ENCODE assay signal across 9 cellular contexts in the genomic region with DNA sequence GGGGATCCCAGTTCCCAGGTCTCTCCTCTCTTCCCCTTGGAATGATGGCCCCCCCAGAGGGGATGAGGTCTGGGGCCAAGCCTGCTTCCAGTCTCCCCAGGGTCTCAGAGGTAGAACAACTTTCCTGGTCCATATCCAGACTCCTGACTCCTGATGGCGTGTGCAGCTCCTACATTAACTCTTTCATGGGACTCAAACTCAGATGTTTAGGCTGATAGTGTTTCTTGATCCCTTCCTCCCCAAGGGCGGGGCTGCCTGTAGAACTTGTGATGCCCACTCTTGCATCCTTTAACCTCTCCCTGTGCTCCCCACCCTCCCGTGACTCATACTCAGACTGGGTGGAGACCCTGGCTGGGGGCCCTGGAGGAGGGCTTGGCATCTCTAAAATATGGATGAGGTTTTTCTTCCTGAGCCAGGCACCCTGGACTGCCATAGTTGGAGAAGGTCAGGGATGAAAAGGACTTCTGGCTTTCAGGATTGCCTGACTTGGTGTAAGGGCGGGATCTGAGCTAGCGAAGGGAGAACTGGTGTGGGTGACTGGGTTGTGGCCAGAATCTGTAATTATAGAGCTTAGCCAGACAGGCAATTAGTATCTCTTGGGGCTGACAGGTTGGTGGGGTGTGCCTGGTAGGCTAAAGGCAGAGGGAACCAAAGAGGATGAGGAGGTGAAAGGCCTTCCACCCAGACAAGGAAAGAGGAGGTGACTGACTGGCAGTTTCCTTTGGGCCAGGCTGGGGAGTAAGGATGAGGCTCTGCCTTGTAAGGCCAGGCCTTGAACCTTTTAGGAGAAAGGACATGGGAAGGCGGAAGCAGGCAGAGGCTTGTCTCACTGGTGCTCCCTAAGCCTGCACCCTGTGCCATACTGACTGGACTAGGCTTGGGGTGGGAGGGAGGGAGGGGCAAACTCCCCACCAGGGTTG. TPM values are rescaled to one million over a fixed set of nuclear protein-coding genes. Genes with fewer than 3 reads are reported as not detected.
DNase-seq lines count a peak whose midpoint lies in the region; ATAC-seq and TF ChIP-seq lines count a peak whose summit lies in the region.
"Had no signal": no experiment of that assay in that cellular context is flagged by ENCODE, and none has a peak within 500 bp of the region (broad histone marks: within the 10 kb centered on the region; RNA-seq: fewer than 3 reads in every experiment).

No MANE protein-coding gene starts in this region.

- H3K9me3 Mint-ChIP-seq in dendritic cell treated with granulocyte-macrophage colony-stimulating factor and Interleukin-4, amounts not matched to agents 40 ng/mL and 50 ng/mL, for 4 days = no peaks in the 10 kb centered on the region

- H4K20me1 ChIP-seq in OCI-LY3 (ENCODE audit: insufficient read depth, low read length) = peaks cover 27% of the 10 kb centered on the region; the same call in 1 of the 2 replicates

- TF ChIP-seq CTCF in OCI-LY3 (IDR thresholded peaks at IDR 0.05; ENCODE audit: low read depth, low read length) = no peak

- peak; percentile 92 for DNase-seq in GM03348 (ENCODE audit: low spot score)
- DNase-seq in G401 (ENCODE audit: low spot score) = no peak
- DNase-seq in NCI-H146 treated with DMSO at 0.1 percent for 48 hours (lab: John Stamatoyannopoulos, UW; ENCODE audit: unreplicated experiment) = no peak

- H3K9me3 ChIP-seq in OCI-LY3 (ENCODE audit: insufficient read depth, low read length) (no peaks in the 10 kb centered on the region), muscle layer of duodenum (ENCODE audit: control insufficient read depth in 1 of 2, low read length in 2 of 2) (no peaks in the 10 kb centered on the region)

- H3K9ac ChIP-seq in OCI-LY3 (ENCODE audit: low read length) = peak overlapping the region; percentile 86

- H2AFZ ChIP-seq in OCI-LY3 (ENCODE audit: low read depth, low read length) = no peak overlapping the region

- H3K36me3 Mint-ChIP-seq in dendritic cell treated with granulocyte-macrophage colony-stimulating factor and Interleukin-4, amounts not matched to agents 40 ng/mL and 50 ng/mL, for 4 days (ENCODE audit: low read depth) = no peaks in the 10 kb centered on the region

- peaks cover 69% of the 10 kb centered on the region for H3K27me3 Mint-ChIP-seq in dendritic cell treated with granulocyte-macrophage colony-stimulating factor and Interleukin-4, amounts not matched to agents 40 ng/mL and 50 ng/mL, for 4 days

- H3K4me1 Mint-ChIP-seq in dendritic cell treated with granulocyte-macrophage colony-stimulating factor and Interleukin-4, amounts not matched to agents 40 ng/mL and 50 ng/mL, for 4 days (ENCODE audit: low read depth) = peaks cover 66% of the 10 kb centered on the region

- H3K27me3 ChIP-seq in OCI-LY3 (ENCODE audit: low read depth, low read length) (peaks cover 18% of the 10 kb centered on the region), muscle layer of duodenum (ENCODE audit: low read depth, low read length) (peaks cover 6% of the 10 kb centered on the region)

- H3K36me3 ChIP-seq in OCI-LY3 (replicated peaks; ENCODE audit: low read depth, low read length) (peaks cover 9% of the 10 kb centered on the region), muscle layer of duodenum (ENCODE audit: control insufficient read depth in 1 of 2, insufficient read depth in 2 of 2, low read length in 2 of 2) (peaks cover 8 to 17% of the 10 kb centered on the region in 2 donors)

- peaks cover 34% of the 10 kb centered on the region for H3K4me1 ChIP-seq in OCI-LY3 (ENCODE audit: low read length)
- peaks cover 18 to 35% of the 10 kb centered on the region in 2 donors for H3K4me1 ChIP-seq in muscle layer of duodenum (ENCODE audit: control insufficient read depth in 1 of 2, insufficient read depth in 2 of 2, low read length in 2 of 2)

- peak overlapping the region; percentile 74 for H3K4me2 ChIP-seq in OCI-LY3 (ENCODE audit: low read length)

- no peak overlapping the region for H3K4me3 Mint-ChIP-seq in dendritic cell treated with granulocyte-macrophage colony-stimulating factor and Interleukin-4, amounts not matched to agents 40 ng/mL and 50 ng/mL, for 4 days

- no peak overlapping the region for H3K27ac ChIP-seq in OCI-LY3 (ENCODE audit: low read length)
- peak overlapping the region; percentile 92 for H3K27ac ChIP-seq in muscle layer of duodenum (ENCODE audit: low read length)

- in situ Hi-C loops in G401 (cut with HindIII; ENCODE audit: low sequenced_read_pairs) = no loop called here

- peak overlapping the region; percentile 83 for H3K4me3 ChIP-seq in OCI-LY3 (ENCODE audit: low read length)
- peak overlapping the region; percentile 81 to 92 for H3K4me3 ChIP-seq in muscle layer of duodenum (ENCODE audit: low read depth in 1 of 2, low read length in 2 of 2)

- peak overlapping the region; percentile 14 for H3K27ac Mint-ChIP-seq in dendritic cell treated with granulocyte-macrophage colony-stimulating factor and Interleukin-4, amounts not matched to agents 40 ng/mL and 50 ng/mL, for 4 days

- no peak for ATAC-seq in HG03175 (IDR thresholded peaks at IDR 0.05; ENCODE audit: unreplicated experiment)
- ATAC-seq in GM21529 (IDR thresholded peaks at IDR 0.05; ENCODE audit: unreplicated experiment) = no peak

- intact Hi-C loops in dendritic cell treated with granulocyte-macrophage colony-stimulating factor and Interleukin-4, amounts not matched to agents 40 ng/mL and 50 ng/mL, for 4 days (cut with micrococcal nuclease) = no loop called here

- peaks cover 24% of the 10 kb centered on the region for H3K79me2 ChIP-seq in OCI-LY3 (ENCODE audit: low read length)

RNA-seq across cellular contexts. Expression of gene ATP8B2, which starts 1.5 kb away (rescaled TPM):
- total RNA-seq in G401 (2014; rRNA removed; shearing (Covaris generic)) = 66.6 and 73.8 TPM in 2 replicates

RNA-seq across cellular contexts. Expression of gene AQP10, which starts 5.9 kb away (rescaled TPM):
- total RNA-seq in G401 (2014; rRNA removed; shearing (Covaris generic)) = 0.24 TPM in 1 of 2 replicates, not detected in the other
- total RNA-seq: T-helper 2 cell treated with Interferon-gamma antibody and Interleukin-4, amounts not matched to agents 100 ng/mL and 5 ng/mL, for 36 hours had no signal

RNA-seq across cellular contexts. Expression of gene HAX1, which starts 54.4 kb away (rescaled TPM):
- total RNA-seq in G401 (2014; rRNA removed; shearing (Covaris generic)) = 63.8 and 85.6 TPM in 2 replicates
